ENCODE assay signal across 26 cellular contexts in genomic region chr4:94527556-94528233, GRCh38.
A peak's percentile ranks its signal among the peaks of the same experiment; 100 is the strongest.
DNase-seq lines count a peak whose midpoint lies in the region; ATAC-seq, FAIRE-seq and TF ChIP-seq lines count a peak whose summit lies in the region.
"Had no signal": no experiment of that assay in that cellular context is flagged by ENCODE, and none has a peak within 500 bp of the region (broad histone marks: within the 10 kb centered on the region; RNA-seq: fewer than 3 reads in every experiment).

No MANE protein-coding gene starts in this region.

- ATAC-seq in Right ventricle myocardium superior (ENCODE audit: poor library complexity), result peak; percentile 59
- ATAC-seq in GM18505 (IDR thresholded peaks at IDR 0.05; ENCODE audit: unreplicated experiment), result no peak
- no peak for ATAC-seq in HepG2
- ATAC-seq: left colon; natural killer cell; stimulated activated naive B cell treated with anti-CD40 and anti-IgM and Interleukin-4, amounts not matched to agents 10 μg/mL and 1 μg/mL and 100 μg/mL, for 72 hours had no signal

- H4K20me1 ChIP-seq in HepG2 (ENCODE audit: insufficient read depth, low read length), result 0 out of 2 replicates have a peak, but pooled peaks cover 5% of the 10 kb centered on the region

- H3K36me3 Mint-ChIP-seq in neural crest cell (ENCODE audit: low read depth) (peaks cover 7% of the 10 kb centered on the region), type B pancreatic cell (peaks cover 4% of the 10 kb centered on the region)
- H3K36me3 Mint-ChIP-seq: natural killer cell had no signal

- intact Hi-C loops in Right ventricle myocardium superior (cut with DNase I) (loop anchor here (10.0 kb wide), 1 partner anchor 73 kb away; the partner anchor contains the start of gene PDLIM5), HepG2 (cut with micrococcal nuclease; ENCODE audit: unreplicated experiment) (no loop called here)

- POLR2A ChIA-PET in HepG2 (lab: Yijun Ruan, JAX), result no interaction called here

- TF ChIP-seq CTCF in brain microvascular endothelial cell (IDR thresholded peaks at IDR 0.05; ENCODE audit: low read depth, low read length, missing control alignments), result no peak
- no peak for TF ChIP-seq CTCF in neural crest cell (conservative IDR thresholded peaks at IDR 0.05)
- no peak for TF ChIP-seq CTCF in type B pancreatic cell (conservative IDR thresholded peaks at IDR 0.05)
- no peak for TF ChIP-seq CTCF in HepG2 (CRISPR knock-in tag; IDR thresholded peaks at IDR 0.05)

- no peaks in the 10 kb centered on the region for H3K9me3 ChIP-seq in HepG2 (ENCODE audit: low read length)
- H3K9me3 ChIP-seq: esophagus muscularis mucosa had no signal

- TF ChIP-seq POLR2A in GM18505 (IDR thresholded peaks at IDR 0.05; ENCODE audit: borderline replicate concordance, extremely low read depth, insufficient read depth, insufficient read length) (no peak), HepG2 (IDR thresholded peaks at IDR 0.05; ENCODE audit: insufficient read depth in 1 of 2, low read depth in 2 of 2, low read length in 2 of 2) (no peak)

- H3K27ac ChIP-seq in brain microvascular endothelial cell, result peak overlapping the region; percentile 63
- no peak overlapping the region for H3K27ac ChIP-seq in HepG2 (ENCODE audit: extremely low read length, insufficient read depth, low read length)

- peaks cover 4% of the 10 kb centered on the region for H3K4me1 Mint-ChIP-seq in neural crest cell
- peaks cover 33% of the 10 kb centered on the region for H3K4me1 Mint-ChIP-seq in type B pancreatic cell (ENCODE audit: unreplicated experiment)
- H3K4me1 Mint-ChIP-seq: stimulated activated naive B cell treated with anti-CD40 and anti-IgM and Interleukin-4, amounts not matched to agents 10 μg/mL and 1 μg/mL and 100 μg/mL, for 72 hours had no signal

- H3K4me3 ChIP-seq in brain microvascular endothelial cell (ENCODE audit: low read depth, low read length), result no peak overlapping the region
- no peak overlapping the region for H3K4me3 ChIP-seq in HepG2 (replicated peaks in 1 of 3; ENCODE audit: insufficient read depth in 1 of 3, low read depth in 2 of 3, low read length in 3 of 3)
- H3K4me3 ChIP-seq: esophagus muscularis mucosa had no signal

- no peak overlapping the region for H3K9ac ChIP-seq in HepG2 (ENCODE audit: insufficient read depth, low read depth, low read length)

- WGBS in HepG2 (ENCODE audit: low lambda C conversion rate), result 93% methylated on average over 3 of the region's 3 CpGs

- TF ChIP-seq EP300 in HepG2 (IDR thresholded peaks at IDR 0.05; ENCODE audit: low read depth in 2 of 2, low read length in 2 of 2), result no peak
- no peak for TF ChIP-seq EP300 in HepG2 (CRISPR knock-in tag; IDR thresholded peaks at IDR 0.05; ENCODE audit: borderline replicate concordance)

- no peaks in the 10 kb centered on the region for H3K27me3 ChIP-seq in brain microvascular endothelial cell (replicated peaks)
- no peaks in the 10 kb centered on the region for H3K27me3 ChIP-seq in HepG2 (ENCODE audit: control insufficient read depth in 1 of 2, insufficient read depth in 2 of 2, low read length in 2 of 2)
- H3K27me3 ChIP-seq: esophagus muscularis mucosa had no signal

- TF ChIP-seq RAD21 in HepG2 (CRISPR knock-in tag; IDR thresholded peaks at IDR 0.05), result no peak

- H3K4me3 Mint-ChIP-seq in neural crest cell, result no peak overlapping the region
- no peak overlapping the region for H3K4me3 Mint-ChIP-seq in type B pancreatic cell
- H3K4me3 Mint-ChIP-seq: CD8-positive, alpha-beta memory T cell; natural killer cell; stimulated activated naive B cell treated with anti-CD40 and anti-IgM and Interleukin-4, amounts not matched to agents 10 μg/mL and 1 μg/mL and 100 μg/mL, for 72 hours had no signal

- no peak for FAIRE-seq in HepG2 (lab: Jason Lieb, UNC)

- H3K27ac Mint-ChIP-seq in neural crest cell (ENCODE audit: unreplicated experiment), result peak overlapping the region; percentile 30
- H3K27ac Mint-ChIP-seq in type B pancreatic cell, result peak overlapping the region; percentile 51
- H3K27ac Mint-ChIP-seq: natural killer cell; stimulated activated naive B cell treated with anti-CD40 and anti-IgM and Interleukin-4, amounts not matched to agents 10 μg/mL and 1 μg/mL and 100 μg/mL, for 72 hours had no signal

- peaks cover 16% of the 10 kb centered on the region; the same call in 1 of the 2 replicates for H3K4me1 ChIP-seq in HepG2 (ENCODE audit: insufficient read depth, low read length)

- DNase-seq in brain microvascular endothelial cell, result no peak
- no peak for DNase-seq in Right ventricle myocardium superior
- DNase-seq in neural crest cell (ENCODE audit: low read depth, low spot score), result no peak
- no peak for DNase-seq in type B pancreatic cell (ENCODE audit: extremely low spot score, unreplicated experiment)
- DNase-seq in activated CD4-positive, alpha-beta T cell treated with anti-CD3 and anti-CD28 coated beads, Interleukin-2, amount 50 U/mL, for 4 hours, result no peak
- no peak for DNase-seq in NCI-H2171 treated with DMSO at 0.1 percent for 48 hours (lab: John Stamatoyannopoulos, UW)
- no peak for DNase-seq in HepG2 (ENCODE audit: low spot score)
- DNase-seq: activated CD4-positive, alpha-beta T cell treated with anti-CD3 and anti-CD28 coated beads for 1 hour; activated naive CD4-positive, alpha-beta T cell treated with anti-CD3 and anti-CD28 coated beads, Interleukin-2, amount 50 U/mL, for 16 hours; activated T-cell treated with anti-CD3 and anti-CD28 coated beads, Interleukin-2, amount 50 U/mL, for 48 hours; CD8-positive, alpha-beta memory T cell; cerebellar nuclear complex; DMS53; effector CD4-positive, alpha-beta T cell; GF-D8; left colon; midbrain; MV-4-11; natural killer cell; NCI-H1694 treated with DMSO at 0.1 percent for 48 hours; posterior cingulate gyrus; SHP77 treated with DMSO at 0.1 percent for 48 hours; stimulated activated CD4-positive, alpha-beta T cell treated with anti-CD3 and anti-CD28 coated beads, Interleukin-2, amount 100 ng/mL, for 48 hours; stimulated activated naive B cell treated with anti-CD40 and anti-IgM and Interleukin-4, amounts not matched to agents 10 μg/mL and 1 μg/mL and 100 μg/mL, for 72 hours had no signal

- no peak overlapping the region for H2AFZ ChIP-seq in HepG2 (ENCODE audit: low read length)

- peaks cover 6% of the 10 kb centered on the region for H3K79me2 ChIP-seq in HepG2 (ENCODE audit: insufficient read depth, low read length)

- CTCF ChIA-PET in HepG2 (lab: Yijun Ruan, JAX; ENCODE audit: low intra/inter-chr PET ratio, low total read pairs), result no interaction called here

- no peaks in the 10 kb centered on the region for H3K27me3 Mint-ChIP-seq in neural crest cell (ENCODE audit: low read depth)
- H3K27me3 Mint-ChIP-seq in type B pancreatic cell, result no peaks in the 10 kb centered on the region
- H3K27me3 Mint-ChIP-seq: CD8-positive, alpha-beta memory T cell; stimulated activated naive B cell treated with anti-CD40 and anti-IgM and Interleukin-4, amounts not matched to agents 10 μg/mL and 1 μg/mL and 100 μg/mL, for 72 hours had no signal

- H3K36me3 ChIP-seq in brain microvascular endothelial cell (replicated peaks) (peaks cover 9% of the 10 kb centered on the region), HepG2 (replicated peaks in 1 of 2; ENCODE audit: control insufficient read depth in 1 of 2, insufficient read depth in 2 of 2, low read length in 2 of 2) (peaks cover 6 to 23% of the 10 kb centered on the region in 2 experiments; a peak in 4 of 5 replicates)

- no peak overlapping the region for H3K4me2 ChIP-seq in HepG2 (ENCODE audit: low read depth, low read length)

- BruUV-seq in HepG2 (replicated peaks; lab: Mats Ljungman, UMichigan), result no TSS peak

- H3K9me3 Mint-ChIP-seq in neural crest cell (no peaks in the 10 kb centered on the region), type B pancreatic cell (peaks cover 3% of the 10 kb centered on the region)
- H3K9me3 Mint-ChIP-seq: CD8-positive, alpha-beta memory T cell; natural killer cell; stimulated activated naive B cell treated with anti-CD40 and anti-IgM and Interleukin-4, amounts not matched to agents 10 μg/mL and 1 μg/mL and 100 μg/mL, for 72 hours had no signal

- in situ Hi-C loops in brain microvascular endothelial cell (cut with HindIII; ENCODE audit: low pct_ligation_motif_present, low sequenced_read_pairs) (no loop called here), HepG2 (cut with HindIII; ENCODE audit: extremely low pct_ligation_motif_present, low pct_unique_long_range_greater_than_20kb) (no loop called here)

TF ChIP-seq in HepG2, 621 proteins besides CTCF, POLR2A, EP300 and RAD21 (continues in another document):
- TF ChIP-seq MEF2D (CRISPR knock-in tag; IDR thresholded peaks at IDR 0.05) (no peak), TGIF2 (CRISPR knock-in tag; IDR thresholded peaks at IDR 0.05) (no peak), ZNF280B (CRISPR knock-in tag; IDR thresholded peaks at IDR 0.05; ENCODE audit: borderline replicate concordance) (no peak), PITX1 (CRISPR knock-in tag; IDR thresholded peaks at IDR 0.05) (no peak), KLF6 (CRISPR knock-in tag; IDR thresholded peaks at IDR 0.05) (no peak), ARID2 (CRISPR knock-in tag; IDR thresholded peaks at IDR 0.05; ENCODE audit: borderline replicate concordance) (no peak)
- TF ChIP-seq, protein P1, sequence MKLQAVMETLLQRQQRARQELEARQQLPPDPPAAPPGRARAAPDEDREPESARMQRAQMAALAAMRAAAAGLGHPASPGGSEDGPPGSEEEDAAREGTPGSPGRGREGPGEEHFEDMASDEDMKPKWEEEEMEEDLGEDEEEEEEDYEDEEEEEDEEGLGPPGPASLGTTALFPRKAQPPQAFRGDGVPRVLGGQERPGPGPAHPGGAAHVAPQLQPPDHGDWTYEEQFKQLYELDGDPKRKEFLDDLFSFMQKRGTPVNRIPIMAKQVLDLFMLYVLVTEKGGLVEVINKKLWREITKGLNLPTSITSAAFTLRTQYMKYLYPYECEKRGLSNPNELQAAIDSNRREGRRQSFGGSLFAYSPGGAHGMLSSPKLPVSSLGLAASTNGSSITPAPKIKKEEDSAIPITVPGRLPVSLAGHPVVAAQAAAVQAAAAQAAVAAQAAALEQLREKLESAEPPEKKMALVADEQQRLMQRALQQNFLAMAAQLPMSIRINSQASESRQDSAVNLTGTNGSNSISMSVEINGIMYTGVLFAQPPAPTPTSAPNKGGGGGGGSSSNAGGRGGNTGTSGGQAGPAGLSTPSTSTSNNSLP (IDR thresholded peaks at IDR 0.05; ENCODE audit: low read depth, low read length), result no peak
